30 cellular contexts compared by ENCODE assay signal in the genomic region with DNA sequence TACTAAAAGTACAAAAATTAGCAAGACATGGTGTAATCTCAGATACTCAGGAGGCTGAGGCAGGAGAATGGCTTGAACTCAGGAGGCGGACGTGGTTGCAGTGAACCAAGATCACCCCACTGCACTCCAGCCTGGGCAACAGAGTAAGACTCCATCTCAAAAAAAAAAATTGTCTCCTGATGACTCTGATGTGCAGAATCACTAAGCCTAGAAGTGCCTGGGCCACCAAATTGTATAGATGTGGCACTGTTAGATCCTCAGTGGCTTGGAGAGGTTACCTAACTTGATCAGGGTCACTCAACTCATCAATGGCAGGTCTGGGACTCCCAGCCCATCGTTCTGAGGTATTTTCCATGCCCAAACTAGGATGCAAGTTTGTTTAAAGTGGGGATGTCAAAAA.
"Had no signal": no experiment of that assay in that cellular context is flagged by ENCODE, and none has a peak within 500 bp of the region (broad histone marks: within the 10 kb centered on the region; RNA-seq: fewer than 3 reads in every experiment).

No MANE protein-coding gene starts in this region.

- H3K4me3 ChIP-seq: ascending aorta had no signal

- H3K36me3 ChIP-seq: ascending aorta had no signal

- H3K9me3 ChIP-seq: ascending aorta had no signal

- DNase-seq: activated CD4-positive, alpha-beta memory T cell treated with anti-CD3 and anti-CD28 coated beads, Interleukin-2, amount 10 ng/mL, durations not matched to agents 7 days and 5 days; activated CD4-positive, alpha-beta T cell treated with anti-CD3 and anti-CD28 coated beads for 1 hour; activated CD4-positive, alpha-beta T cell treated with anti-CD3 and anti-CD28 coated beads for 36 hours; activated CD4-positive, alpha-beta T cell treated with anti-CD3 and anti-CD28 coated beads for 48 hours; activated CD4-positive, alpha-beta T cell treated with anti-CD3 and anti-CD28 coated beads, Interleukin-2, amount 10 ng/mL, durations not matched to agents 7 days and 5 days; activated CD4-positive, alpha-beta T cell treated with anti-CD3 and anti-CD28 coated beads, Interleukin-2, amount 50 U/mL, for 48 hours; activated CD4-positive, CD25-positive, alpha-beta regulatory T cell; activated CD8-positive, alpha-beta memory T cell treated with anti-CD3 and anti-CD28 coated beads for 24 hours; activated CD8-positive, alpha-beta memory T cell treated with anti-CD3 and anti-CD28 coated beads, Interleukin-2, amount 10 ng/mL, durations not matched to agents 7 days and 5 days; activated CD8-positive, alpha-beta memory T cell treated with anti-CD3 and anti-CD28 coated beads, Interleukin-2, amount 50 U/mL, for 48 hours; activated CD8-positive, alpha-beta T cell treated with anti-CD3 and anti-CD28 coated beads, Interleukin-2, amount 10 ng/mL, durations not matched to agents 7 days and 5 days; activated effector memory CD4-positive, alpha-beta T cell treated with Interleukin-2 at 50 U/mL for 16 hours; activated gamma-delta T cell; activated naive CD4-positive, alpha-beta T cell treated with anti-CD3 and anti-CD28 coated beads, Interleukin-2, amount 10 ng/mL, durations not matched to agents 7 days and 5 days; activated naive CD4-positive, alpha-beta T cell treated with Interleukin-2 at 50 U/mL for 16 hours; activated naive CD8-positive, alpha-beta T cell treated with anti-CD3 and anti-CD28 coated beads, Interleukin-2, amount 10 ng/mL, durations not matched to agents 7 days and 5 days; activated naive CD8-positive, alpha-beta T cell treated with anti-CD3 and anti-CD28 coated beads, Interleukin-2, amount 50 U/mL, for 24 hours; activated T-cell treated with anti-CD3 and anti-CD28 coated beads, Interleukin-2, amount 50 U/mL, for 24 hours; activated T-cell treated with anti-CD3 and anti-CD28 coated beads, Interleukin-2, amount 50 U/mL, for 48 hours; amygdala; anterior cingulate cortex; central memory CD4-positive, alpha-beta T cell; T-helper 2 cell; T-helper 9 cell; WERI-Rb-1 had no signal

- H3K27me3 ChIP-seq: ascending aorta had no signal

- ATAC-seq: activated CD4-positive, alpha-beta T cell treated with anti-CD3 and anti-CD28 coated beads for 36 hours; activated CD4-positive, CD25-positive, alpha-beta regulatory T cell treated with anti-CD3 and anti-CD28 coated beads, Interleukin-2, amount 50 U/mL, for 24 hours; activated CD8-positive, alpha-beta memory T cell treated with anti-CD3 and anti-CD28 coated beads, Interleukin-2, amount 10 ng/mL, durations not matched to agents 7 days and 5 days; activated CD8-positive, alpha-beta T cell treated with anti-CD3 and anti-CD28 coated beads, Interleukin-2, amount 10 ng/mL, durations not matched to agents 7 days and 5 days; activated naive CD8-positive, alpha-beta T cell treated with anti-CD3 and anti-CD28 coated beads, Interleukin-2, amount 50 U/mL, for 24 hours; WTC11 had no signal

- FAIRE-seq: colon, TTC549 had no signal

- H3K27ac ChIP-seq: ascending aorta, WERI-Rb-1 had no signal
